In genomic region chr10:47047577-47048532, GRCh38 we compare ENCODE assay signal across 8 cellular contexts.
DNase-seq lines count a peak whose midpoint lies in the region; ATAC-seq, FAIRE-seq and TF ChIP-seq lines count a peak whose summit lies in the region.

No MANE protein-coding gene starts in this region.

- H3K4me3 ChIP-seq in suprapubic skin, result no peak overlapping the region

- no peak overlapping the region for H3K4me3 Mint-ChIP-seq in activated T-helper 1 cell treated with anti-CD3 and anti-CD28 coated beads, Interleukin-12 subunit alpha, Interleukin-12 subunit beta, Interleukin-2, Interleukin-4 antibody, amounts not matched to agents 30 ng/mL and 10 ng/mL and 1 ng/mL, durations not matched to agents 14 hours and 24 hours and 36 hours

- no peak overlapping the region for H3K27ac ChIP-seq in suprapubic skin

- no peaks in the 10 kb centered on the region for H3K27me3 ChIP-seq in suprapubic skin

- TF ChIP-seq EP300 in suprapubic skin (IDR thresholded peaks at IDR 0.05), result no peak

- TF ChIP-seq POLR2A in suprapubic skin (IDR thresholded peaks at IDR 0.05), result no peak

- ATAC-seq in HG02852 (IDR thresholded peaks at IDR 0.05; ENCODE audit: unreplicated experiment) (peak; percentile 51), GM19467 (IDR thresholded peaks at IDR 0.05; ENCODE audit: unreplicated experiment) (no peak)

- H3K9me3 ChIP-seq in suprapubic skin, result no peaks in the 10 kb centered on the region

- intact Hi-C loops in activated T-helper 1 cell treated with anti-CD3 and anti-CD28 coated beads, Interleukin-12 subunit alpha, Interleukin-12 subunit beta, Interleukin-2, Interleukin-4 antibody, amounts not matched to agents 30 ng/mL and 10 ng/mL and 1 ng/mL, durations not matched to agents 14 hours and 24 hours and 36 hours (cut with micrococcal nuclease), result loop anchor here (1.0 to 5.0 kb wide), 3 partner anchors 129 to 292 kb away; no protein-coding TSS in a partner anchor

- no peaks in the 10 kb centered on the region for H3K4me1 ChIP-seq in suprapubic skin

- H3K27ac Mint-ChIP-seq in activated T-helper 1 cell treated with anti-CD3 and anti-CD28 coated beads, Interleukin-12 subunit alpha, Interleukin-12 subunit beta, Interleukin-2, Interleukin-4 antibody, amounts not matched to agents 30 ng/mL and 10 ng/mL and 1 ng/mL, durations not matched to agents 14 hours and 24 hours and 36 hours, result no peak overlapping the region

- no peaks in the 10 kb centered on the region for H3K9me3 Mint-ChIP-seq in activated T-helper 1 cell treated with anti-CD3 and anti-CD28 coated beads, Interleukin-12 subunit alpha, Interleukin-12 subunit beta, Interleukin-2, Interleukin-4 antibody, amounts not matched to agents 30 ng/mL and 10 ng/mL and 1 ng/mL, durations not matched to agents 14 hours and 24 hours and 36 hours

- peaks cover 4% of the 10 kb centered on the region for H3K4me1 Mint-ChIP-seq in activated T-helper 1 cell treated with anti-CD3 and anti-CD28 coated beads, Interleukin-12 subunit alpha, Interleukin-12 subunit beta, Interleukin-2, Interleukin-4 antibody, amounts not matched to agents 30 ng/mL and 10 ng/mL and 1 ng/mL, durations not matched to agents 14 hours and 24 hours and 36 hours (ENCODE audit: low read depth)

- H3K36me3 ChIP-seq in suprapubic skin, result no peaks in the 10 kb centered on the region

- DNase-seq in DMS53 (lab: John Stamatoyannopoulos, UW), result peak; percentile 85
- DNase-seq in RCC 7860 (ENCODE audit: low spot score), result peak; percentile 29
- DNase-seq in activated T-helper 1 cell treated with anti-CD3 and anti-CD28 coated beads, Interleukin-12 subunit alpha, Interleukin-12 subunit beta, Interleukin-2, Interleukin-4 antibody, amounts not matched to agents 30 ng/mL and 10 ng/mL and 1 ng/mL, durations not matched to agents 14 hours and 24 hours and 36 hours (ENCODE audit: low spot score), result peak; percentile 54
- peak; percentile 71 for DNase-seq in fibroblast of peridontal ligament (ENCODE audit: extremely low read depth)
- DNase-seq in non-pigmented ciliary epithelial cell (ENCODE audit: low read depth), result peak; percentile 32
- DNase-seq in suprapubic skin (ENCODE audit: low spot score in 2 of 2), result peak; percentile 85 to 86

- FAIRE-seq in RCC 7860 (lab: Jason Lieb, UNC), result no peak

- peaks cover 2% of the 10 kb centered on the region for H3K27me3 Mint-ChIP-seq in activated T-helper 1 cell treated with anti-CD3 and anti-CD28 coated beads, Interleukin-12 subunit alpha, Interleukin-12 subunit beta, Interleukin-2, Interleukin-4 antibody, amounts not matched to agents 30 ng/mL and 10 ng/mL and 1 ng/mL, durations not matched to agents 14 hours and 24 hours and 36 hours (ENCODE audit: insufficient read depth)

- WGBS in suprapubic skin, result 57% methylated on average over 15 of the region's 15 CpGs

- peak; percentile 71 to 84 for TF ChIP-seq CTCF in suprapubic skin (IDR thresholded peaks at IDR 0.05)

- no peaks in the 10 kb centered on the region for H3K36me3 Mint-ChIP-seq in activated T-helper 1 cell treated with anti-CD3 and anti-CD28 coated beads, Interleukin-12 subunit alpha, Interleukin-12 subunit beta, Interleukin-2, Interleukin-4 antibody, amounts not matched to agents 30 ng/mL and 10 ng/mL and 1 ng/mL, durations not matched to agents 14 hours and 24 hours and 36 hours (ENCODE audit: low read depth)

Comparison
In these comparisons a context has a peak if more than half of its experiments do, and no peak if none do; other contexts are left out.
1. DNase-seq: peak in every context shown above with its lines; median percentile 86 in suprapubic skin; 85 in DMS53; 71 in fibroblast of peridontal ligament; 54 in activated T-helper 1 cell treated with anti-CD3 and anti-CD28 coated beads, Interleukin-12 subunit alpha, Interleukin-12 subunit beta, Interleukin-2, Interleukin-4 antibody, amounts not matched to agents 30 ng/mL and 10 ng/mL and 1 ng/mL, durations not matched to agents 14 hours and 24 hours and 36 hours; 32 in non-pigmented ciliary epithelial cell; 29 in RCC 7860.